Comparison of ENCODE assay signal across 9 cellular contexts in the genomic region with DNA sequence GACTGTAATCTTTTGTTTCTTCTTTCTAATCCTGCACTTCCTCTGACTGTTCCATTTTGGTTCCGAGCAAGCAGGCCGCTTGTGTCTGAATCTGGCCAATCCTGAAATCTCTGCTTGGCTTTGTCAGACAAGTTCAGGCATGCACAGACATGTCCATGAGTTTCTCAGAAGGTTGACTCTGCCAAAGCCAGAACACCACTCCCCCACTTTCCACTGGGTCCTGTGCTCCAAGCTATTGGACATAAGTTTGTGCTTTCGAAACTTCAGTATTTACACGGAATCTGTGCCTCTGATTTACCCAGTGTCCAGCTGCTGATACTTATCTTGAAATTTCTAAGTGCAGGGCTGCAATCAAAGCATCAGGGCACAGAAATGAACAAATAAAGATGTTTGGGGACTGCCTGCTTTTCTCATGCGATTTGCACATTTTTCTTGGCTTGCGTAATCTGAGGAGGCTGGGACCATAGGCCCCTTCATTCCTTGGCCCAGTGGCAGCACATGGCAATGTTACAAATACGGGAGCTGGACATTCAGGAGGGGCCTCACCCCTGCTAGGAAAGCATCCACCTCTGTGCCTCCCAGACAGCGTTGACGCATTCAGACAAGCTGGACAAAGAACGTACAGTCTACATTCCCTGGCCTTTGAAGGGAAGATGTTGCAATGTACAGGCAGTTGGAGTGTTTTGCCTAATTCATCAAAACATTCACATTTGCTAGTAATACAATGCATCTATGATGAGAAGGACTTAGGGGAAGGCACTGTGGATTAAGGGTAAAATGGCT.
A peak's percentile ranks its signal among the peaks of the same experiment; 100 is the strongest.
DNase-seq lines count a peak whose midpoint lies in the region; ATAC-seq and TF ChIP-seq lines count a peak whose summit lies in the region.
"Had no signal": no experiment of that assay in that cellular context is flagged by ENCODE, and none has a peak within 500 bp of the region (broad histone marks: within the 10 kb centered on the region; RNA-seq: fewer than 3 reads in every experiment).

No MANE protein-coding gene starts in this region.

- peak overlapping the region in 4 of 5 donors; percentile 5 to 86 (median 58) for H3K27ac ChIP-seq in adrenal gland
- H3K27ac ChIP-seq in hepatocyte, result peak overlapping the region; percentile 89

- H3K4me3 ChIP-seq in adrenal gland (no peak overlapping the region), hepatocyte (no peak overlapping the region), skeletal muscle satellite cell (ENCODE audit: low read length) (peak overlapping the region; percentile 5)
- H3K4me3 ChIP-seq: HAP-1 had no signal

- H3K4me3 Mint-ChIP-seq in effector memory CD8-positive, alpha-beta T cell, result no peak overlapping the region

- peak overlapping the region; percentile 29 for H3K4me2 ChIP-seq in hepatocyte
- H3K4me2 ChIP-seq in skeletal muscle satellite cell (ENCODE audit: low read length), result peak overlapping the region; percentile 64

- H3K9ac ChIP-seq in skeletal muscle satellite cell (ENCODE audit: low read depth, low read length), result peak overlapping the region; percentile 76

- H3K27me3 Mint-ChIP-seq in effector memory CD8-positive, alpha-beta T cell, result no peaks in the 10 kb centered on the region

- H3K27me3 ChIP-seq in adrenal gland (no peaks in the 10 kb centered on the region), hepatocyte (no peaks in the 10 kb centered on the region), skeletal muscle satellite cell (ENCODE audit: control insufficient read depth, insufficient read depth, low read length) (no peaks in the 10 kb centered on the region)

- ATAC-seq in HG03565 (IDR thresholded peaks at IDR 0.05; ENCODE audit: unreplicated experiment) (no peak), HG03520 (IDR thresholded peaks at IDR 0.05; ENCODE audit: unreplicated experiment) (no peak)
- ATAC-seq in effector memory CD8-positive, alpha-beta T cell (replicated peaks), result no peak

- TF ChIP-seq CTCF in adrenal gland (IDR thresholded peaks at IDR 0.05) (no peak), hepatocyte (IDR thresholded peaks at IDR 0.05; ENCODE audit: poor library complexity) (no peak)

- H2AFZ ChIP-seq in hepatocyte, result no peak overlapping the region

- H3K36me3 ChIP-seq in adrenal gland (replicated peaks in 1 of 2), result no peaks in the 10 kb centered on the region
- H3K36me3 ChIP-seq in hepatocyte (replicated peaks; ENCODE audit: insufficient read depth, low read depth), result no peaks in the 10 kb centered on the region
- H3K36me3 ChIP-seq in skeletal muscle satellite cell (ENCODE audit: insufficient read depth, low read length), result no peaks in the 10 kb centered on the region
- H3K36me3 ChIP-seq: HAP-1 had no signal

- 48 to 61% (median 51%) methylated on average over 10 of the region's 10 CpGs for WGBS in adrenal gland, 4 donors
- 35% methylated on average over 10 of the region's 10 CpGs for WGBS in hepatocyte (ENCODE audit: low lambda C conversion rate, missing lambda C conversion rate)

- no peaks in the 10 kb centered on the region for H3K9me2 ChIP-seq in hepatocyte (replicated peaks; ENCODE audit: insufficient read depth)

- DNase-seq in HCEC 1CT, result peak; percentile 97
- peak in 6 of 7 donors; percentile 39 to 84 (median 59) for DNase-seq in adrenal gland
- peak; percentile 76 for DNase-seq in hepatocyte (ENCODE audit: low spot score)
- DNase-seq in cerebellar nuclear complex (lab: John Stamatoyannopoulos, UW), result no peak
- DNase-seq in effector memory CD8-positive, alpha-beta T cell, result no peak

- no peak overlapping the region for H3K27ac Mint-ChIP-seq in effector memory CD8-positive, alpha-beta T cell

- H3K4me1 Mint-ChIP-seq in effector memory CD8-positive, alpha-beta T cell (ENCODE audit: low read depth in 2 of 2), result no peaks in the 10 kb centered on the region

- H3K9me3 ChIP-seq in adrenal gland (replicated peaks in 1 of 3) (no peaks in the 10 kb centered on the region), hepatocyte (ENCODE audit: low read depth) (no peaks in the 10 kb centered on the region), skeletal muscle satellite cell (replicated peaks; ENCODE audit: low read length) (no peaks in the 10 kb centered on the region)
- H3K9me3 ChIP-seq: HAP-1 had no signal

- no peaks in the 10 kb centered on the region for H3K79me2 ChIP-seq in hepatocyte

- H3K36me3 Mint-ChIP-seq in effector memory CD8-positive, alpha-beta T cell (ENCODE audit: insufficient read depth), result no peaks in the 10 kb centered on the region

- H3K4me1 ChIP-seq in adrenal gland (replicated peaks in 1 of 2) (no peaks in the 10 kb centered on the region), hepatocyte (ENCODE audit: insufficient read depth) (peaks cover 21% of the 10 kb centered on the region), skeletal muscle satellite cell (ENCODE audit: control insufficient read depth, insufficient read depth, low read length) (peaks cover 44% of the 10 kb centered on the region)
- H3K4me1 ChIP-seq: HAP-1 had no signal

- intact Hi-C loops in adrenal gland (cut with DNase I), result no loop called here

- TF ChIP-seq POLR2A in adrenal gland (IDR thresholded peaks at IDR 0.05), result no peak

- peaks cover 2 to 7% of the 10 kb centered on the region in 2 donors for H3K9me3 Mint-ChIP-seq in effector memory CD8-positive, alpha-beta T cell

- no peaks in the 10 kb centered on the region for H4K20me1 ChIP-seq in hepatocyte (ENCODE audit: insufficient read depth, poor library complexity, severe bottlenecking)

Comparison
In these comparisons a context has a peak if more than half of its experiments do, and no peak if none do; other contexts are left out.
1. DNase-seq: peak in HCEC 1CT (single experiment), adrenal gland (6 of 7) and hepatocyte (single experiment); none in cerebellar nuclear complex (0 of 2) and effector memory CD8-positive, alpha-beta T cell (0 of 3).